In the genomic region with DNA sequence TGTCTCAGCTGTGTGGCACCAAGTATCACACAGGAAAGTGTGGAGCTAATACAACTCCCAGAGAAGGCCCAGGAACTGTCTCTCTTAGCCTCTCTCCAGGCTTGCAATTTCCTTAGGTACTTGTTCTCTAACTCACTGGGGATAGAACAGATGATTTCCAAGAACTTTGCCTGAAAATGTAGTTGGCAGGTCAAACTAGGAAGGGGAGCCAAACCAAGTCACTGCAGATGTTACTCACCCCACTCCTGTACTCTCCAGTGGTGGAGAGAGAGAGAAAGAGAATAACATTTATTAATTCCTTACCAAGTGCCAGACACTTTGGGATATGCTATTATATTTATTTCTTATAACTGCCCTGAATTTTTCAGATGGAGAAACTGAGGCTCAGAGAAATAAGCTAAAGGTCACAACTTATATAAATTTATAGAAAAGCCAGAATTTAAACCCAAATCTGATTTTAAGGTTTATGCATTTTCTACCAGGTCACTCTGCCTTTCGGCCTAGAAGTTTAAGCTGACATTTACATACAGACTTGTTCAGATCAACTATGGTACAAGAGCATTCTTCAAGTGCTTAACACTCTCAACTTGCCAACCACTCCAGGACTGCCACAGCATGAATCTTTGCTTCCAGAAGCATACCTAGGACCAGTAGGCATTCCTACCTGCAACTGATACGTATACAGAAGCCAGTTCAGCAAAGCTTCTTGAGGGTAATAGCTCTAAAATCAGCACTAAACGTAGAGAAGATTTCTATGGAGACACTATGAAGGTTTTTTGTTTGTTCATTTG, we compare ENCODE assay signal across 18 cellular contexts.
"Had no signal": no experiment of that assay in that cellular context is flagged by ENCODE, and none has a peak within 500 bp of the region (broad histone marks: within the 10 kb centered on the region; RNA-seq: fewer than 3 reads in every experiment).

No MANE protein-coding gene starts in this region.

- H3K4me3 ChIP-seq: neural progenitor cell, prostate gland, right atrium auricular region had no signal

- H3K9me3 Mint-ChIP-seq: activated CD4-positive, alpha-beta memory T cell treated with anti-CD3 and anti-CD28 coated beads for 36 hours; neural progenitor cell; stimulated activated naive CD8-positive, alpha-beta T cell treated with anti-CD3 and anti-CD28 coated beads, Interleukin-15, amount 100 ng/mL, for 72 hours; type B pancreatic cell had no signal

- H3K4me1 Mint-ChIP-seq: activated CD8-positive, alpha-beta memory T cell treated with anti-CD3 and anti-CD28 coated beads, Interleukin-2, amount 10 ng/mL, durations not matched to agents 7 days and 5 days; naive B cell; stimulated activated naive CD8-positive, alpha-beta T cell treated with anti-CD3 and anti-CD28 coated beads, Interleukin-15, amount 100 ng/mL, for 72 hours had no signal

- H3K27ac ChIP-seq: neural progenitor cell, prostate gland, right atrium auricular region had no signal

- DNase-seq: activated CD4-positive, alpha-beta memory T cell treated with anti-CD3 and anti-CD28 coated beads for 36 hours; activated CD8-positive, alpha-beta memory T cell treated with anti-CD3 and anti-CD28 coated beads, Interleukin-2, amount 10 ng/mL, durations not matched to agents 7 days and 5 days; activated naive CD4-positive, alpha-beta T cell treated with anti-CD3 and anti-CD28 coated beads for 36 hours; activated T-cell treated with anti-CD3 and anti-CD28 coated beads, Interleukin-2, amount 50 U/mL, for 1 hour; cerebellar nuclear complex; cortex of kidney; erythroblast; mammary epithelial cell; naive B cell; small intestine; stimulated activated CD4-positive, alpha-beta T cell treated with anti-CD3 and anti-CD28 coated beads, Interleukin-4, amount 100 ng/mL, for 1 hour; stimulated activated naive CD8-positive, alpha-beta T cell treated with anti-CD3 and anti-CD28 coated beads, Interleukin-15, amount 100 ng/mL, for 72 hours; SW 1271 had no signal

- H3K36me3 ChIP-seq: neural progenitor cell, prostate gland, right atrium auricular region had no signal

- H3K27ac Mint-ChIP-seq: activated CD4-positive, alpha-beta memory T cell treated with anti-CD3 and anti-CD28 coated beads for 36 hours; activated CD8-positive, alpha-beta memory T cell treated with anti-CD3 and anti-CD28 coated beads, Interleukin-2, amount 10 ng/mL, durations not matched to agents 7 days and 5 days; activated naive CD4-positive, alpha-beta T cell treated with anti-CD3 and anti-CD28 coated beads for 36 hours; naive B cell; neural progenitor cell; type B pancreatic cell had no signal

- H3K36me3 Mint-ChIP-seq: activated CD4-positive, alpha-beta memory T cell treated with anti-CD3 and anti-CD28 coated beads for 36 hours; activated CD8-positive, alpha-beta memory T cell treated with anti-CD3 and anti-CD28 coated beads, Interleukin-2, amount 10 ng/mL, durations not matched to agents 7 days and 5 days; naive B cell; neural progenitor cell; type B pancreatic cell had no signal

- H3K4me3 Mint-ChIP-seq: activated CD4-positive, alpha-beta memory T cell treated with anti-CD3 and anti-CD28 coated beads for 36 hours; activated CD8-positive, alpha-beta memory T cell treated with anti-CD3 and anti-CD28 coated beads, Interleukin-2, amount 10 ng/mL, durations not matched to agents 7 days and 5 days; activated naive CD4-positive, alpha-beta T cell treated with anti-CD3 and anti-CD28 coated beads for 36 hours; naive B cell; neural progenitor cell; stimulated activated naive CD8-positive, alpha-beta T cell treated with anti-CD3 and anti-CD28 coated beads, Interleukin-15, amount 100 ng/mL, for 72 hours; type B pancreatic cell had no signal

- H3K27me3 ChIP-seq: neural progenitor cell, right atrium auricular region had no signal

- H3K27me3 Mint-ChIP-seq: naive B cell; stimulated activated naive CD8-positive, alpha-beta T cell treated with anti-CD3 and anti-CD28 coated beads, Interleukin-15, amount 100 ng/mL, for 72 hours; type B pancreatic cell had no signal

- ATAC-seq: activated CD8-positive, alpha-beta memory T cell treated with anti-CD3 and anti-CD28 coated beads, Interleukin-2, amount 10 ng/mL, durations not matched to agents 7 days and 5 days; left lobe of liver had no signal

- H3K9me3 ChIP-seq: prostate gland, right atrium auricular region had no signal

- H3K4me1 ChIP-seq: prostate gland, right atrium auricular region had no signal
